Comparison of ENCODE assay signal across 10 cellular contexts in the genomic region with DNA sequence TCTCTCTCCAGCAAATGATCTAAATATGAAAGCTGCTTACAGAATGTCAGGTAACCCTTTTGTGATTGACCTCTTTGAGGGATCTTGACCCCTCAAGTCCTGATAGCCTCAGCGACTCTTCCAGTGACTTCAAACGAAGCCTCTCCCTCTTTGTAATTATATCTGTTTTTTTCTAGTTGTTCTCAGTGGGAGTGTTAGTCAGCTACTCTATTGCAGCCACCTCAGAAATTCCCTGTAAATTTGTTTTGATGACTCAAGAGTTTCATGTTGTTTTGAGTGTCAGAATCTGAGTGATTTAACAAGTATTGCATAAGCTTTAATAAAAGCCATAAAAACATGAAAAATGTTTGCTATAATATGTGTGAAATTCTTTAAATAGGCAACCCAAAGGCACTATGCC.
DNase-seq lines count a peak whose midpoint lies in the region; ATAC-seq and TF ChIP-seq lines count a peak whose summit lies in the region.
"Had no signal": no experiment of that assay in that cellular context is flagged by ENCODE, and none has a peak within 500 bp of the region (broad histone marks: within the 10 kb centered on the region; RNA-seq: fewer than 3 reads in every experiment).

No MANE protein-coding gene starts in this region.

- intact Hi-C loops in PC-3 (cut with micrococcal nuclease): loop anchor here (1.0 to 5.0 kb wide), 3 partner anchors 71 to 284 kb away; no protein-coding TSS in a partner anchor

- H3K4me1 ChIP-seq in PC-3 (ENCODE audit: insufficient read depth, low read length): peaks cover 24% of the 10 kb centered on the region

- H3K4me3 ChIP-seq in PC-3 (ENCODE audit: low read length): no peak overlapping the region
- no peak overlapping the region for H3K4me3 ChIP-seq in retinal pigment epithelial cell (ENCODE audit: low read length)
- H3K4me3 ChIP-seq: K562 had no signal

- H3K27me3 ChIP-seq in PC-3 (ENCODE audit: low read length): no peaks in the 10 kb centered on the region

- CTCF ChIA-PET in PC-3 (lab: Charles Lee): interaction anchor here (0.7 kb wide), 1 partner anchor 60 kb away, joined by 3 read pairs; no protein-coding TSS in a partner anchor

- peak overlapping the region; percentile 48 for H3K9ac ChIP-seq in PC-3 (ENCODE audit: low read length)

- H3K9me2 ChIP-seq in PC-3 (replicated peaks; ENCODE audit: low read length): no peaks in the 10 kb centered on the region

- peak overlapping the region; percentile 76 for H3K27ac ChIP-seq in PC-3 (ENCODE audit: low read length)

- no peaks in the 10 kb centered on the region for H4K20me1 ChIP-seq in PC-3 (ENCODE audit: low read length)

- peak overlapping the region; percentile 67 for H3K4me2 ChIP-seq in PC-3 (ENCODE audit: low read length)

- POLR2A ChIA-PET in PC-3 (lab: Charles Lee; ENCODE audit: unreplicated experiment): interaction anchor here (0.5 to 0.7 kb wide), 4 partner anchors 10 to 152 kb away, joined by 3 to 6 read pairs (median 4); a partner anchor contains a TSS

- no peaks in the 10 kb centered on the region for H3K36me3 ChIP-seq in PC-3 (ENCODE audit: low read depth, low read length)

- ATAC-seq in PC-3 (peak; percentile 93), HG03045 (IDR thresholded peaks at IDR 0.05; ENCODE audit: unreplicated experiment) (no peak), HG03139 (IDR thresholded peaks at IDR 0.05; ENCODE audit: unreplicated experiment) (no peak)
- ATAC-seq: K562 had no signal

- DNase-seq in ELR (ENCODE audit: low read depth) (peak; percentile 60), PC-3 (peak; percentile 71), fibroblast of gingiva (ENCODE audit: low read depth) (peak; percentile 68), retinal pigment epithelial cell (ENCODE audit: low read depth) (peak; percentile 68), T-helper 1 cell (no peak), NCI-H2171 (lab: John Stamatoyannopoulos, UW) (no peak)
- DNase-seq: NCI-H82 had no signal

- H3K9me3 ChIP-seq in PC-3 (ENCODE audit: low read length): no peaks in the 10 kb centered on the region

- no peak for TF ChIP-seq CTCF in PC-3 (conservative IDR thresholded peaks at IDR 0.05; ENCODE audit: low read depth, low read length)
- TF ChIP-seq CTCF in retinal pigment epithelial cell (conservative IDR thresholded peaks at IDR 0.05; ENCODE audit: low read depth, low read length): no peak

- H3F3A ChIP-seq in PC-3 (ENCODE audit: low read length, unreplicated experiment): no peaks in the 10 kb centered on the region

- peak overlapping the region; percentile 63 for H2AFZ ChIP-seq in PC-3 (ENCODE audit: low read length)

- no peaks in the 10 kb centered on the region for H3K79me2 ChIP-seq in PC-3 (ENCODE audit: low read length)

- no TSS peak for BruUV-seq in PC-3 (replicated peaks; lab: Mats Ljungman, UMichigan)

Comparison
In these comparisons a context has a peak if more than half of its experiments do, and no peak if none do; other contexts are left out.
1. DNase-seq: peak in ELR (single experiment), PC-3 (single experiment), fibroblast of gingiva (single experiment) and retinal pigment epithelial cell (single experiment); none in T-helper 1 cell (0 of 5) and NCI-H2171 (single experiment).